Comparison of ENCODE assay signal across 8 cellular contexts in genomic region chr19:44863990-44864389, GRCh38. TPM values are rescaled to one million over a fixed set of nuclear protein-coding genes. Genes with fewer than 3 reads are reported as not detected.
"Had no signal": no experiment of that assay in that cellular context is flagged by ENCODE, and none has a peak within 500 bp of the region (broad histone marks: within the 10 kb centered on the region; RNA-seq: fewer than 3 reads in every experiment).

No MANE protein-coding gene starts in this region.

- H3K9ac ChIP-seq: KMS-11 had no signal

- H3K4me2 ChIP-seq: KMS-11 had no signal

- H3K27ac ChIP-seq: HL-60, KMS-11 had no signal

- ATAC-seq: K562 had no signal

- H3K4me3 ChIP-seq: K562 had no signal

- FAIRE-seq: HTR-8/SVneo, K562 had no signal

- DNase-seq: IMR-90, KBM-7, KG1 had no signal

RNA-seq across cellular contexts. Expression of gene NECTIN2, which starts 17.9 kb away (rescaled TPM):
- polyA plus RNA-seq: IgD-negative memory B cell had no signal

RNA-seq across cellular contexts. Expression of gene APOE, which starts 41.6 kb away (rescaled TPM):
- polyA plus RNA-seq: IgD-negative memory B cell had no signal

RNA-seq across cellular contexts. Expression of gene APOC1, which starts 50.4 kb away (rescaled TPM):
- total RNA-seq: IMR-90 had no signal
- polyA plus RNA-seq: IgD-negative memory B cell had no signal

RNA-seq across cellular contexts. Expression of gene BCAM, which starts 55.1 kb away (rescaled TPM):
- polyA plus RNA-seq: IgD-negative memory B cell had no signal
